Comparison of ENCODE assay signal across 10 cellular contexts in the genomic region with DNA sequence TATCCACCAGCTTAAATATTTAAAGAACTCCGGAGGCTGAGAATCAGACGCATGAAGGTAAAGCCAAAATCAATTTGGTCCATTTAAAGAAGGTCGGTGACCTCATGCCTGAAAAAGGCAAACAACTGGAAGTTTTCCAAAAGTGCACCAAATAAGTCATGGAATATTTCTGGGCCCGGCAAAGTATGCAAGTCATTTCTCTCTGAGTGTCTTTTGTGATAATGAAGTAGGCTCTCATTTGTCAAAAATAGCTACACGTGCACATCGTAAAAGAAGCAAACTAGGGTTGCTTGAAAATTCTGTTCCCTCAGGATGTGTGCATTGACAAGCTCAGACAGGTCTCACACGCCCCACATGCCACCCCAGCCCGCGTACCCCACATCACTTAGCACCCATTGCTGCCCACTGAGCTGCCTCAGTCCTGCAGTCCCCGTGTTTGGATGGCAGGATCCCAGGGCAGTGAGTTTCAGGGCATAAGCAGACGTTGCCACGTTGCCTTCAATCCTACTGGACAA. TPM values are rescaled to one million over a fixed set of nuclear protein-coding genes. Genes with fewer than 3 reads are reported as not detected.
DNase-seq lines count a peak whose midpoint lies in the region; ATAC-seq and TF ChIP-seq lines count a peak whose summit lies in the region.
"Had no signal": no experiment of that assay in that cellular context is flagged by ENCODE, and none has a peak within 500 bp of the region (broad histone marks: within the 10 kb centered on the region; RNA-seq: fewer than 3 reads in every experiment).

No MANE protein-coding gene starts in this region.

- no peak overlapping the region for H3K4me3 Mint-ChIP-seq in stimulated activated memory B cell treated with anti-CD40 and anti-IgM and Interleukin-4, amounts not matched to agents 10 μg/mL and 1 μg/mL and 100 μg/mL, for 72 hours
- H3K4me3 Mint-ChIP-seq: activated naive CD4-positive, alpha-beta T cell treated with anti-CD3 and anti-CD28 coated beads for 36 hours had no signal

- peaks cover 14% of the 10 kb centered on the region for H3K4me1 Mint-ChIP-seq in stimulated activated memory B cell treated with anti-CD40 and anti-IgM and Interleukin-4, amounts not matched to agents 10 μg/mL and 1 μg/mL and 100 μg/mL, for 72 hours

- POLR2A ChIA-PET in PC-9 (lab: Charles Lee; ENCODE audit: unreplicated experiment) = interaction anchor here (0.6 kb wide), 2 partner anchors 19 to 171 kb away, joined by 3 read pairs; no protein-coding TSS in a partner anchor

- H3K4me2 ChIP-seq in PC-9 = 0 out of 2 replicates have a peak overlapping the region, but pooled peaks have one; percentile 14

- ATAC-seq in stimulated activated memory B cell treated with anti-CD40 and anti-IgM and Interleukin-4, amounts not matched to agents 10 μg/mL and 1 μg/mL and 100 μg/mL, for 72 hours = no peak
- ATAC-seq in GM21576 (IDR thresholded peaks at IDR 0.05; ENCODE audit: unreplicated experiment) = no peak
- no peak for ATAC-seq in HG02938 (IDR thresholded peaks at IDR 0.05; ENCODE audit: unreplicated experiment)

- H2AFZ ChIP-seq in PC-9 = no peak overlapping the region

- peak overlapping the region; percentile 60 for H3K27ac ChIP-seq in PC-9
- H3K27ac ChIP-seq in esophagus muscularis mucosa (replicated peaks in 1 of 4) = peak overlapping the region; percentile 85 to 94 (median 91)

- H3K27me3 Mint-ChIP-seq in stimulated activated memory B cell treated with anti-CD40 and anti-IgM and Interleukin-4, amounts not matched to agents 10 μg/mL and 1 μg/mL and 100 μg/mL, for 72 hours = no peaks in the 10 kb centered on the region

- TF ChIP-seq POLR2A in esophagus muscularis mucosa (IDR thresholded peaks at IDR 0.05; ENCODE audit: low read depth) = no peak

- no peak for TF ChIP-seq EP300 in esophagus muscularis mucosa (IDR thresholded peaks at IDR 0.05)

- no peaks in the 10 kb centered on the region for H4K20me1 ChIP-seq in PC-9 (ENCODE audit: insufficient read depth)

- H3K9me3 ChIP-seq in PC-9 (ENCODE audit: insufficient read depth, low read depth) = no peaks in the 10 kb centered on the region
- no peaks in the 10 kb centered on the region for H3K9me3 ChIP-seq in esophagus muscularis mucosa

- peaks cover 22% of the 10 kb centered on the region for H3K36me3 Mint-ChIP-seq in stimulated activated memory B cell treated with anti-CD40 and anti-IgM and Interleukin-4, amounts not matched to agents 10 μg/mL and 1 μg/mL and 100 μg/mL, for 72 hours

- CTCF ChIA-PET in PC-9 (lab: Charles Lee) = no interaction called here

- H3K4me3 ChIP-seq in PC-9 = no peak overlapping the region
- peak overlapping the region in 1 of 4 donors; percentile 22 for H3K4me3 ChIP-seq in esophagus muscularis mucosa

- no TSS peak for BruUV-seq in PC-9 (replicated peaks; lab: Mats Ljungman, UMichigan)

- H3K9me3 Mint-ChIP-seq in stimulated activated memory B cell treated with anti-CD40 and anti-IgM and Interleukin-4, amounts not matched to agents 10 μg/mL and 1 μg/mL and 100 μg/mL, for 72 hours = no peaks in the 10 kb centered on the region
- H3K9me3 Mint-ChIP-seq: activated naive CD4-positive, alpha-beta T cell treated with anti-CD3 and anti-CD28 coated beads for 36 hours had no signal

- H3F3A ChIP-seq in PC-9 (ENCODE audit: insufficient read depth, low read depth) = peaks cover 36% of the 10 kb centered on the region

- H3K9me2 ChIP-seq in PC-9 (ENCODE audit: insufficient read depth) = no peaks in the 10 kb centered on the region

- TF ChIP-seq CTCF in PC-9 (conservative IDR thresholded peaks at IDR 0.05) = no peak
- TF ChIP-seq CTCF in esophagus muscularis mucosa (IDR thresholded peaks at IDR 0.05) = no peak

- H3K4me1 ChIP-seq in PC-9 (replicated peaks; ENCODE audit: insufficient read depth) (peaks cover 42% of the 10 kb centered on the region), esophagus muscularis mucosa (peaks cover 57 to 78% (median 63%) of the 10 kb centered on the region in 4 donors)

- WGBS in esophagus muscularis mucosa = 29% methylated on average over 9 of the region's 12 CpGs

- H3K27ac Mint-ChIP-seq in stimulated activated memory B cell treated with anti-CD40 and anti-IgM and Interleukin-4, amounts not matched to agents 10 μg/mL and 1 μg/mL and 100 μg/mL, for 72 hours = no peak overlapping the region
- H3K27ac Mint-ChIP-seq: activated naive CD4-positive, alpha-beta T cell treated with anti-CD3 and anti-CD28 coated beads for 36 hours had no signal

- H3K79me2 ChIP-seq in PC-9 (ENCODE audit: low read depth) = peaks cover 16% of the 10 kb centered on the region

- no peaks in the 10 kb centered on the region for H3K36me3 ChIP-seq in PC-9 (ENCODE audit: low read depth)
- peaks cover 0 to 31% (median 23%) of the 10 kb centered on the region in 4 donors for H3K36me3 ChIP-seq in esophagus muscularis mucosa

- no peaks in the 10 kb centered on the region for H3K27me3 ChIP-seq in PC-9 (ENCODE audit: insufficient read depth, low read depth)
- no peaks in the 10 kb centered on the region for H3K27me3 ChIP-seq in esophagus muscularis mucosa

- intact Hi-C loops in PC-9 (cut with micrococcal nuclease; ENCODE audit: unreplicated experiment) = no loop called here
- intact Hi-C loops in esophagus muscularis mucosa (cut with DNase I) = no loop called here

- peak; percentile 49 for DNase-seq in AG08396 (ENCODE audit: low spot score)
- peak; percentile 29 to 70 for DNase-seq in PC-9
- DNase-seq in esophagus muscularis mucosa (ENCODE audit: extremely low spot score) = no peak
- DNase-seq in myocyte (ENCODE audit: low read depth) = peak; percentile 77
- DNase-seq in activated gamma-delta T cell treated with Interleukin-2 at 50 U/mL for 16 hours = no peak
- DNase-seq: activated naive CD4-positive, alpha-beta T cell treated with anti-CD3 and anti-CD28 coated beads for 36 hours; DMS153 had no signal

RNA-seq across cellular contexts. Expression of a gene that starts 20.5 kb away (rescaled TPM):
- total RNA-seq in PC-9 (2021) (127 and 133 TPM in 2 replicates), esophagus muscularis mucosa (100 to 1,000 TPM; 398 to 632 (median 462) TPM), myocyte (48.9 and 55.6 TPM in 2 replicates)
- 93.4 TPM for polyA plus RNA-seq in myocyte (2012)

RNA-seq across cellular contexts. Expression of a gene that starts 31.9 kb away (rescaled TPM):
- total RNA-seq in PC-9 (2021) (75.5 and 80.4 TPM in 2 replicates), esophagus muscularis mucosa (10 to 100 TPM; 39.0 to 44.1 (median 43.5) TPM), myocyte (38.7 and 43.2 TPM in 2 replicates)
- 25.2 TPM for polyA plus RNA-seq in myocyte (2012)

Comparison
In these comparisons a context has a peak if more than half of its experiments do, and no peak if none do; other contexts are left out.
1. DNase-seq: peak in AG08396 (single experiment), PC-9 (2 of 2) and myocyte (single experiment); none in esophagus muscularis mucosa (single experiment) and activated gamma-delta T cell treated with Interleukin-2 at 50 U/mL for 16 hours (single experiment).